Comparison of ENCODE assay signal across 1 cellular context in the genomic region with DNA sequence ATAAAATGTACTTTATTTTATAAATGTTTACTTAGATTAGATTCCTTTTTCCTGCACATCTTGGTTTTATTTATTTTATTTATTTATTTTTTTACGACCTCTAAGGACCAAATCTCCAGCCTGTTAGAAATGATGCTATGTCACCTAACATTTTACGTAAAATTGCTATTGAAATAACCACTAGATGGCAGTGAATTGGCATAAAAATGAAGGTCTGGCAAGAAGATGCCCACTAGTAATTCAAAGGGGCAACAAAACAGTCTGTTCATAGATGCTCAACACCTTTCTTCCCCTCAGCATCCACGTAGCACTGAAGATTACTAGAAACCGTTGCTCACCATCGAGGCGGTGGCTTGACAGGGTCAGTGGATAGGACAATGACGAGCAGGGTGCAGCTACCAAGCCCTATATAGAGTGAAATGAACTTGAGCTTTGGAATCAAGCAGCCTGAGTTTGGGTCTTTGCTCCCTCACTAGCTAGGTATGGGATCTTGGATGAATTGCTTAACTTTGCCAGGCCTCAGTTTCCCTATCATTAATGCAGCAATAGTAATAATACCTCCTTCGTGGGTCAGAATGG.
TF ChIP-seq lines count a peak whose summit lies in the region.

No MANE protein-coding gene starts in this region.

TF ChIP-seq in GM12878, 131 proteins besides CTCF, POLR2A, EP300 and RAD21 (continued from another document):
- TF ChIP-seq, protein P1, sequence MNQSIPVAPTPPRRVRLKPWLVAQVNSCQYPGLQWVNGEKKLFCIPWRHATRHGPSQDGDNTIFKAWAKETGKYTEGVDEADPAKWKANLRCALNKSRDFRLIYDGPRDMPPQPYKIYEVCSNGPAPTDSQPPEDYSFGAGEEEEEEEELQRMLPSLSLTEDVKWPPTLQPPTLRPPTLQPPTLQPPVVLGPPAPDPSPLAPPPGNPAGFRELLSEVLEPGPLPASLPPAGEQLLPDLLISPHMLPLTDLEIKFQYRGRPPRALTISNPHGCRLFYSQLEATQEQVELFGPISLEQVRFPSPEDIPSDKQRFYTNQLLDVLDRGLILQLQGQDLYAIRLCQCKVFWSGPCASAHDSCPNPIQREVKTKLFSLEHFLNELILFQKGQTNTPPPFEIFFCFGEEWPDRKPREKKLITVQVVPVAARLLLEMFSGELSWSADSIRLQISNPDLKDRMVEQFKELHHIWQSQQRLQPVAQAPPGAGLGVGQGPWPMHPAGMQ (IDR thresholded peaks at IDR 0.05; ENCODE audit: borderline replicate concordance): no peak
- TF ChIP-seq, protein P2, sequence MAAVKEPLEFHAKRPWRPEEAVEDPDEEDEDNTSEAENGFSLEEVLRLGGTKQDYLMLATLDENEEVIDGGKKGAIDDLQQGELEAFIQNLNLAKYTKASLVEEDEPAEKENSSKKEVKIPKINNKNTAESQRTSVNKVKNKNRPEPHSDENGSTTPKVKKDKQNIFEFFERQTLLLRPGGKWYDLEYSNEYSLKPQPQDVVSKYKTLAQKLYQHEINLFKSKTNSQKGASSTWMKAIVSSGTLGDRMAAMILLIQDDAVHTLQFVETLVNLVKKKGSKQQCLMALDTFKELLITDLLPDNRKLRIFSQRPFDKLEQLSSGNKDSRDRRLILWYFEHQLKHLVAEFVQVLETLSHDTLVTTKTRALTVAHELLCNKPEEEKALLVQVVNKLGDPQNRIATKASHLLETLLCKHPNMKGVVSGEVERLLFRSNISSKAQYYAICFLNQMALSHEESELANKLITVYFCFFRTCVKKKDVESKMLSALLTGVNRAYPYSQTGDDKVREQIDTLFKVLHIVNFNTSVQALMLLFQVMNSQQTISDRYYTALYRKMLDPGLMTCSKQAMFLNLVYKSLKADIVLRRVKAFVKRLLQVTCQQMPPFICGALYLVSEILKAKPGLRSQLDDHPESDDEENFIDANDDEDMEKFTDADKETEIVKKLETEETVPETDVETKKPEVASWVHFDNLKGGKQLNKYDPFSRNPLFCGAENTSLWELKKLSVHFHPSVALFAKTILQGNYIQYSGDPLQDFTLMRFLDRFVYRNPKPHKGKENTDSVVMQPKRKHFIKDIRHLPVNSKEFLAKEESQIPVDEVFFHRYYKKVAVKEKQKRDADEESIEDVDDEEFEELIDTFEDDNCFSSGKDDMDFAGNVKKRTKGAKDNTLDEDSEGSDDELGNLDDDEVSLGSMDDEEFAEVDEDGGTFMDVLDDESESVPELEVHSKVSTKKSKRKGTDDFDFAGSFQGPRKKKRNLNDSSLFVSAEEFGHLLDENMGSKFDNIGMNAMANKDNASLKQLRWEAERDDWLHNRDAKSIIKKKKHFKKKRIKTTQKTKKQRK (IDR thresholded peaks at IDR 0.05; ENCODE audit: low read depth, low read length): no peak
TF ChIP-seq in GM12878: peak in this region for 1.
